ENCODE assay signal across 4 cellular contexts in genomic region chr1:46826892-46827291, GRCh38. TPM values are rescaled to one million over a fixed set of nuclear protein-coding genes. Genes with fewer than 3 reads are reported as not detected.
"Had no signal": no experiment of that assay in that cellular context is flagged by ENCODE, and none has a peak within 500 bp of the region (broad histone marks: within the 10 kb centered on the region; RNA-seq: fewer than 3 reads in every experiment).

No MANE protein-coding gene starts in this region.

RNA-seq across cellular contexts. Expression of gene CYP4B1, which starts 28.0 kb away (rescaled TPM):
- total RNA-seq: HepG2, HT1080, IMR-90 had no signal
- polyA plus RNA-seq: IgD-negative memory B cell, IMR-90 had no signal
